27 cellular contexts compared by ENCODE assay signal in the genomic region with DNA sequence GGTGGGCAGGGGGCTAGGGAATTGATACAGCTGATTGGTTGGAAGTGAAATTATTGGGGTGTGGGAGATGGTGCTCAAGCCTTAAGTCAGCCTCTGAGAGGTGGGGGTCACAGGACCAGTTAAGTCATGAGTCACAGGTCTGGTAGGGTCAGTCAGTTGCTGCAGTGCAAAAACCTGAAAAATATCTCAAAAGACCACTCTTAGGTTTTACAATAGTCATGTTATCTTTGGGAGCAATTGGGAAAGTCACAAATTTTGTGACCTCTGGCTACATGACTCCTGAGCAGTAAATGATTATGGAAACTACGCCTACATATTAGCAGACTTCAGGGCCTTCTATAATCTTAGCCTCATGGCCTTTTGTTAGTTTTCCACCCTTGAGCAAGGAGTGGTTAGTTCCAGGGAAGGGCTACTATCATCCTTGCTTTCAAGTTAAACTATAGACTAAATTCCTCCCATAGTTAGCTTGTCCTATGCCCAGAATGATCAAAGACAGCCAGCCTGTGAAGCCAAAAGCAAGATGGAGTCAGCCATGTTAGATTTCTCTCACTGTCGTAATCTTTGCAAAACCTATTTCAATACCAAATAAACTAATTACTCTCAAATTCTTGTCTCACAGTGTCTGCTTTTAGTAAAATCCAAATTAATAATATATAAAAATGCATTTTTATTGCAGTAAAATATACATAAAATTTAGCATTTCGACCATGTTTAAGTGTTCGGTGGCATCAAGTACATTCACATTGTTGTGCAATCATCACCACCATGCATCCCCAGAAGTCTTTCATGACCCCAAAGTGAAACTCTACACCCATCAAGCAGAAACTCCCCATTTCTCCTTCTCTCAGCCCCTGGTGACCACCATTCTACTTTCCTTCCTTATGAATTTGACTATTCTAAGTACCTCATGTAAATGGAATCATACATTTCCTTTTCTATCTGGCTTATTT.
"Had no signal": no experiment of that assay in that cellular context is flagged by ENCODE, and none has a peak within 500 bp of the region (broad histone marks: within the 10 kb centered on the region; RNA-seq: fewer than 3 reads in every experiment).

No MANE protein-coding gene starts in this region.

- H3K36me3 ChIP-seq: gastrocnemius medialis, heart left ventricle, prostate gland, right atrium auricular region, sigmoid colon, tibial artery had no signal

- H3K27me3 Mint-ChIP-seq: naive thymus-derived CD8-positive, alpha-beta T cell; stimulated activated memory B cell treated with anti-CD40 and anti-IgM and Interleukin-4, amounts not matched to agents 10 μg/mL and 1 μg/mL and 100 μg/mL, for 72 hours; type B pancreatic cell had no signal

- DNase-seq: effector CD8-positive, alpha-beta T cell; endodermal cell; foreskin fibroblast; gastrocnemius medialis; heart left ventricle; kidney; mesendoderm; midbrain; naive thymus-derived CD8-positive, alpha-beta T cell; nephron progenitor cell; nucleus accumbens; sigmoid colon; stimulated activated CD4-positive, alpha-beta T cell treated with anti-CD3 and anti-CD28 coated beads, Interleukin-2, amount 100 ng/mL, for 24 hours; stimulated activated CD4-positive, alpha-beta T cell treated with anti-CD3 and anti-CD28 coated beads, Interleukin-4, amount 100 ng/mL, for 4 hours; stimulated activated naive CD8-positive, alpha-beta T cell treated with anti-CD3 and anti-CD28 coated beads, Interleukin-15, Interleukin-2, amounts not matched to agents 100 U/mL and 50 U/mL, for 24 hours; substantia nigra; testis; tibial artery had no signal

- H2AFZ ChIP-seq: hepatocyte had no signal

- H3K9me3 Mint-ChIP-seq: dendritic cell treated with granulocyte-macrophage colony-stimulating factor and Interleukin-4, amounts not matched to agents 40 ng/mL and 50 ng/mL, for 4 days; endodermal cell; naive thymus-derived CD8-positive, alpha-beta T cell; nephron progenitor cell; type B pancreatic cell had no signal

- H3K9me3 ChIP-seq: gastrocnemius medialis, heart left ventricle, prostate gland, right atrium auricular region, sigmoid colon, testis, tibial artery had no signal

- H3K4me3 ChIP-seq: gastrocnemius medialis, heart left ventricle, hepatocyte, prostate gland, right atrium auricular region, sigmoid colon, testis, tibial artery had no signal

- H3K27ac ChIP-seq: epithelial cell of prostate, gastrocnemius medialis, hepatocyte, prostate gland, right atrium auricular region, sigmoid colon, testis, tibial artery had no signal

- H3K4me2 ChIP-seq: hepatocyte had no signal

- H3K4me3 Mint-ChIP-seq: dendritic cell treated with granulocyte-macrophage colony-stimulating factor and Interleukin-4, amounts not matched to agents 40 ng/mL and 50 ng/mL, for 4 days; endodermal cell; naive thymus-derived CD8-positive, alpha-beta T cell; nephron progenitor cell; stimulated activated memory B cell treated with anti-CD40 and anti-IgM and Interleukin-4, amounts not matched to agents 10 μg/mL and 1 μg/mL and 100 μg/mL, for 72 hours; type B pancreatic cell had no signal

- H3K27me3 ChIP-seq: gastrocnemius medialis, heart left ventricle, hepatocyte, right atrium auricular region, sigmoid colon, testis, tibial artery had no signal

- H3K27ac Mint-ChIP-seq: dendritic cell treated with granulocyte-macrophage colony-stimulating factor and Interleukin-4, amounts not matched to agents 40 ng/mL and 50 ng/mL, for 4 days; endodermal cell; nephron progenitor cell; stimulated activated memory B cell treated with anti-CD40 and anti-IgM and Interleukin-4, amounts not matched to agents 10 μg/mL and 1 μg/mL and 100 μg/mL, for 72 hours; type B pancreatic cell had no signal

- H3K4me1 ChIP-seq: prostate gland, testis had no signal

- H3K36me3 Mint-ChIP-seq: naive thymus-derived CD8-positive, alpha-beta T cell; stimulated activated memory B cell treated with anti-CD40 and anti-IgM and Interleukin-4, amounts not matched to agents 10 μg/mL and 1 μg/mL and 100 μg/mL, for 72 hours; type B pancreatic cell had no signal

- ATAC-seq: esophagus mucosa; gastrocnemius medialis; heart left ventricle; left lobe of liver; naive thymus-derived CD8-positive, alpha-beta T cell; stimulated activated memory B cell treated with anti-CD40 and anti-IgM and Interleukin-4, amounts not matched to agents 10 μg/mL and 1 μg/mL and 100 μg/mL, for 72 hours; stimulated activated naive CD8-positive, alpha-beta T cell treated with anti-CD3 and anti-CD28 coated beads, Interleukin-15, Interleukin-2, amounts not matched to agents 100 U/mL and 50 U/mL, for 24 hours had no signal
